ENCODE assay signal across 23 cellular contexts in genomic region chr9:111158375-111158774, GRCh38.
DNase-seq lines count a peak whose midpoint lies in the region; ATAC-seq lines count a peak whose summit lies in the region.
"Had no signal": no experiment of that assay in that cellular context is flagged by ENCODE, and none has a peak within 500 bp of the region (broad histone marks: within the 10 kb centered on the region; RNA-seq: fewer than 3 reads in every experiment).

No MANE protein-coding gene starts in this region.

- no peaks in the 10 kb centered on the region for H3K36me3 Mint-ChIP-seq in activated T-cell treated with anti-CD3 and anti-CD28 coated beads, Interleukin-2, amount 50 U/mL, for 4 hours (ENCODE audit: insufficient read depth)
- H3K36me3 Mint-ChIP-seq: activated naive CD8-positive, alpha-beta T cell had no signal

- H3K9me3 Mint-ChIP-seq in activated T-cell treated with anti-CD3 and anti-CD28 coated beads, Interleukin-2, amount 50 U/mL, for 4 hours = no peaks in the 10 kb centered on the region
- H3K9me3 Mint-ChIP-seq: activated T-helper 17 cell treated with anti-CD3 and anti-CD28 coated beads, Interleukin-2, amount 50 U/mL, for 72 hours; stimulated activated naive CD8-positive, alpha-beta T cell treated with anti-CD3 and anti-CD28 coated beads, Interleukin-15, amount 100 ng/mL, for 72 hours had no signal

- H3K9me3 ChIP-seq in SK-N-MC (ENCODE audit: low read depth, low read length) = no peaks in the 10 kb centered on the region
- H3K9me3 ChIP-seq: body of pancreas, sigmoid colon, tibial nerve had no signal

- no peak for ATAC-seq in activated T-cell treated with anti-CD3 and anti-CD28 coated beads, Interleukin-2, amount 50 U/mL, for 4 hours
- ATAC-seq: activated T-helper 17 cell treated with anti-CD3 and anti-CD28 coated beads, Interleukin-2, amount 50 U/mL, for 72 hours; body of pancreas; stimulated activated naive CD8-positive, alpha-beta T cell treated with anti-CD3 and anti-CD28 coated beads, Interleukin-15, amount 100 ng/mL, for 72 hours had no signal

- H3K36me3 ChIP-seq in SK-N-MC (ENCODE audit: insufficient read depth, low read length) = no peaks in the 10 kb centered on the region
- H3K36me3 ChIP-seq: sigmoid colon, tibial nerve, WERI-Rb-1 had no signal

- H3K4me3 Mint-ChIP-seq in activated T-cell treated with anti-CD3 and anti-CD28 coated beads, Interleukin-2, amount 50 U/mL, for 4 hours = no peak overlapping the region
- H3K4me3 Mint-ChIP-seq: activated naive CD8-positive, alpha-beta T cell; activated T-helper 17 cell treated with anti-CD3 and anti-CD28 coated beads, Interleukin-2, amount 50 U/mL, for 72 hours; B cell; stimulated activated naive CD8-positive, alpha-beta T cell treated with anti-CD3 and anti-CD28 coated beads, Interleukin-15, amount 100 ng/mL, for 72 hours had no signal

- peak; percentile 41 for DNase-seq in GM04503 (ENCODE audit: low read depth)
- DNase-seq in SK-N-MC (ENCODE audit: low read depth, low spot score) = peak; percentile 58
- DNase-seq in fibroblast of gingiva (ENCODE audit: low read depth) = peak; percentile 87
- peak; percentile 67 for DNase-seq in stromal cell of bone marrow (ENCODE audit: low read depth)
- no peak for DNase-seq in NCI-H1105 (lab: John Stamatoyannopoulos, UW)
- DNase-seq in NCI-H69 (lab: John Stamatoyannopoulos, UW) = no peak
- DNase-seq in activated T-cell treated with anti-CD3 and anti-CD28 coated beads, Interleukin-2, amount 50 U/mL, for 4 hours = no peak
- DNase-seq: activated CD4-positive, alpha-beta T cell treated with anti-CD3 and anti-CD28 coated beads, Interleukin-2, amount 50 U/mL, for 1 hour; body of pancreas; effector CD4-positive, alpha-beta T cell; erythroblast; HCEC 1CT; Kasumi-1; NCI-H1694 treated with DMSO at 0.1 percent for 48 hours; NCI-H526 treated with DMSO at 0.1 percent for 48 hours; sigmoid colon; stimulated activated naive CD8-positive, alpha-beta T cell treated with anti-CD3 and anti-CD28 coated beads, Interleukin-15, amount 100 ng/mL, for 72 hours; T-helper 9 cell; WERI-Rb-1 had no signal

- H3K27me3 Mint-ChIP-seq in activated T-cell treated with anti-CD3 and anti-CD28 coated beads, Interleukin-2, amount 50 U/mL, for 4 hours (ENCODE audit: low read depth) = no peaks in the 10 kb centered on the region
- H3K27me3 Mint-ChIP-seq: activated naive CD8-positive, alpha-beta T cell; activated T-helper 17 cell treated with anti-CD3 and anti-CD28 coated beads, Interleukin-2, amount 50 U/mL, for 72 hours; stimulated activated naive CD8-positive, alpha-beta T cell treated with anti-CD3 and anti-CD28 coated beads, Interleukin-15, amount 100 ng/mL, for 72 hours had no signal

- H3K4me3 ChIP-seq in SK-N-MC = peak overlapping the region; percentile 31
- H3K4me3 ChIP-seq: body of pancreas, sigmoid colon, tibial nerve had no signal

- peak overlapping the region; percentile 64 for H3K27ac ChIP-seq in SK-N-MC
- H3K27ac ChIP-seq: body of pancreas, sigmoid colon, tibial nerve, WERI-Rb-1 had no signal

- H3K4me1 Mint-ChIP-seq in activated T-cell treated with anti-CD3 and anti-CD28 coated beads, Interleukin-2, amount 50 U/mL, for 4 hours (ENCODE audit: low read depth) = no peaks in the 10 kb centered on the region
- H3K4me1 Mint-ChIP-seq: activated T-helper 17 cell treated with anti-CD3 and anti-CD28 coated beads, Interleukin-2, amount 50 U/mL, for 72 hours; B cell; stimulated activated naive CD8-positive, alpha-beta T cell treated with anti-CD3 and anti-CD28 coated beads, Interleukin-15, amount 100 ng/mL, for 72 hours had no signal

- H3K9ac ChIP-seq in SK-N-MC (ENCODE audit: insufficient read length) = no peak overlapping the region

Comparison
In these comparisons a context has a peak if more than half of its experiments do, and no peak if none do; other contexts are left out.
1. DNase-seq: peak in GM04503 (single experiment), SK-N-MC (single experiment), fibroblast of gingiva (single experiment) and stromal cell of bone marrow (single experiment); none in NCI-H1105 (single experiment), NCI-H69 (single experiment) and activated T-cell treated with anti-CD3 and anti-CD28 coated beads, Interleukin-2, amount 50 U/mL, for 4 hours (single experiment).